8 cellular contexts compared by ENCODE assay signal in the genomic region with DNA sequence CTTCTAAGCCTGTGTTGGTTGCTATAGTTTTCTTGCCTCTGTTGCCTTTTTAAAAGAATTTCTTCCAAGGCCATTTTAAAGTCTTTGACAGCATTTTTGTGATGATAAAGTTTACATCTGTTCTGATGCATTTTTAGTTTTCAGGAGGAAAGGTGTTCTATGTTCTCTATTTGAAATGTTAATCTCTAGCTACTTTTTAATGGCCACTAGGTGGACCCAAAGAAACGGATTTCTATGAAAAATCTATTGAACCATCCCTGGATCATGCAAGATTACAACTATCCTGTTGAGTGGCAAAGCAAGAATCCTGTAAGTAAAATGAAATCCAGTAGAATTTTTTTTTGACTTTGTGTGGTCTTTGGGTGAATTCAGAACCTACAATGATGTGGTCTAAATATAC.
DNase-seq lines count a peak whose midpoint lies in the region; ATAC-seq and TF ChIP-seq lines count a peak whose summit lies in the region.

No MANE protein-coding gene starts in this region.

- H3K27ac ChIP-seq in VCaP = no peak overlapping the region

- TF ChIP-seq CTCF in VCaP (conservative IDR thresholded peaks at IDR 0.05) (peak; percentile 82), kidney epithelial cell (IDR thresholded peaks at IDR 0.05; ENCODE audit: insufficient read depth, low read length, poor library complexity, severe bottlenecking) (peak; percentile 55)

- peaks cover 1% of the 10 kb centered on the region for H3K36me3 ChIP-seq in kidney epithelial cell (ENCODE audit: control insufficient read depth, insufficient read depth, low read length)

- DNase-seq in COR-L47 (lab: John Stamatoyannopoulos, UW) (peak; percentile 19), HuH-7 (ENCODE audit: low spot score) (peak; percentile 50), kidney epithelial cell (ENCODE audit: low read depth) (peak; percentile 9)
- DNase-seq in activated CD4-positive, alpha-beta T cell treated with anti-CD3 and anti-CD28 coated beads, Interleukin-2, amount 50 U/mL, for 48 hours = no peak

- ATAC-seq in HG03175 (IDR thresholded peaks at IDR 0.05; ENCODE audit: unreplicated experiment) = no peak
- ATAC-seq in HG03521 (IDR thresholded peaks at IDR 0.05; ENCODE audit: unreplicated experiment) = no peak
- no peak for ATAC-seq in HG03565 (IDR thresholded peaks at IDR 0.05; ENCODE audit: unreplicated experiment)

- no peaks in the 10 kb centered on the region for H3K27me3 ChIP-seq in kidney epithelial cell (ENCODE audit: control insufficient read depth, insufficient read depth, low read length)

- no peak overlapping the region for H3K4me3 ChIP-seq in kidney epithelial cell (ENCODE audit: low read depth, low read length)

Comparison
In these comparisons a context has a peak if more than half of its experiments do, and no peak if none do; other contexts are left out.
1. DNase-seq: peak in COR-L47 (single experiment), HuH-7 (single experiment) and kidney epithelial cell (single experiment); none in activated CD4-positive, alpha-beta T cell treated with anti-CD3 and anti-CD28 coated beads, Interleukin-2, amount 50 U/mL, for 48 hours (0 of 2).